In the genomic region with DNA sequence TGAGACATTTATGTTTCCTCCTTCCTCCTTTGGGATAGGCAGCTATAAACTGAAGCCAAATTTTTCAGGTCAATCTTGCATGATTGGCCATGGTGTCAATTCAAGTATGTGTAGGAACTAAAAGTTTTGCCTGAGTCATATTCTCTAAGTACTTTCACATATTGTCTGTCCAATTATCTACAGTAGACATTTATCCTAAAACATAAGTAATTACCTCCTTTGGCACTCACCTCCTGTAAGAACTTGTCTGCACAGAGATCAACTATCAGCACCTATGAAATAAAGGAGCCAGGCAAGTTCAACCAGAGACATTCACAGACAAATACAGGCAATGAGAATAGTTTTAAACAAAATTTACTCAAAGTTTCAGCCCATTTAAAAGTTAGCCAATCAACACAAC, we compare ENCODE assay signal across 5 cellular contexts.
"Had no signal": no experiment of that assay in that cellular context is flagged by ENCODE, and none has a peak within 500 bp of the region (broad histone marks: within the 10 kb centered on the region; RNA-seq: fewer than 3 reads in every experiment).

No MANE protein-coding gene starts in this region.

- H3K4me3 ChIP-seq: GM23338, K562 had no signal

- DNase-seq: H9, HCEC 1CT, IMR-90 had no signal

- H2AFZ ChIP-seq: GM23338 had no signal

- H3K4me2 ChIP-seq: GM23338 had no signal

- ATAC-seq: GM23338, K562 had no signal
